In genomic region chr2:167859676-167860075, GRCh38 we compare ENCODE assay signal across 32 cellular contexts.
"Had no signal": no experiment of that assay in that cellular context is flagged by ENCODE, and none has a peak within 500 bp of the region (broad histone marks: within the 10 kb centered on the region; RNA-seq: fewer than 3 reads in every experiment).

No MANE protein-coding gene starts in this region.

- H3K9me3 Mint-ChIP-seq: activated CD4-positive, alpha-beta memory T cell treated with anti-CD3 and anti-CD28 coated beads, Interleukin-2, amount 10 ng/mL, durations not matched to agents 7 days and 5 days; activated CD4-positive, alpha-beta T cell treated with anti-CD3 and anti-CD28 coated beads, Interleukin-2, amount 10 ng/mL, durations not matched to agents 7 days and 5 days; activated naive CD4-positive, alpha-beta T cell treated with anti-CD3 and anti-CD28 coated beads, Interleukin-2, amount 10 ng/mL, durations not matched to agents 7 days and 5 days; activated naive CD4-positive, alpha-beta T cell treated with anti-CD3 and anti-CD28 coated beads, Interleukin-2, amount 50 U/mL, for 72 hours; activated naive CD8-positive, alpha-beta T cell treated with anti-CD3 and anti-CD28 coated beads, Interleukin-2, amount 10 ng/mL, durations not matched to agents 7 days and 5 days; activated T-cell treated with anti-CD3 and anti-CD28 coated beads, Interleukin-2, amount 50 U/mL, for 24 hours; activated T-cell treated with anti-CD3 and anti-CD28 coated beads, Interleukin-2, amount 50 U/mL, for 72 hours had no signal

- H3K36me3 ChIP-seq: ascending aorta, breast epithelium, cardiac muscle cell, colonic mucosa, esophagus squamous epithelium, gastroesophageal sphincter, heart right ventricle had no signal

- H3K36me3 Mint-ChIP-seq: activated naive CD4-positive, alpha-beta T cell treated with anti-CD3 and anti-CD28 coated beads, Interleukin-2, amount 10 ng/mL, durations not matched to agents 7 days and 5 days; activated naive CD4-positive, alpha-beta T cell treated with anti-CD3 and anti-CD28 coated beads, Interleukin-2, amount 50 U/mL, for 72 hours; activated naive CD8-positive, alpha-beta T cell treated with anti-CD3 and anti-CD28 coated beads, Interleukin-2, amount 10 ng/mL, durations not matched to agents 7 days and 5 days had no signal

- FAIRE-seq: endometrium, endothelial cell of umbilical vein had no signal

- H3K27me3 Mint-ChIP-seq: activated naive CD4-positive, alpha-beta T cell treated with anti-CD3 and anti-CD28 coated beads, Interleukin-2, amount 10 ng/mL, durations not matched to agents 7 days and 5 days; brain had no signal

- H3K9me3 ChIP-seq: ascending aorta, breast epithelium, colonic mucosa, esophagus squamous epithelium, gastroesophageal sphincter, heart right ventricle had no signal

- H3K27ac ChIP-seq: ascending aorta, breast epithelium, cardiac muscle cell, colonic mucosa, epithelial cell of prostate, esophagus squamous epithelium, gastroesophageal sphincter, heart right ventricle, VCaP had no signal

- H3K4me1 ChIP-seq: ascending aorta, breast epithelium, colonic mucosa, esophagus squamous epithelium, heart right ventricle had no signal

- H3K27me3 ChIP-seq: ascending aorta, breast epithelium, cardiac muscle cell, colonic mucosa, esophagus squamous epithelium, gastroesophageal sphincter, heart right ventricle had no signal

- DNase-seq: activated CD4-positive, alpha-beta memory T cell treated with anti-CD3 and anti-CD28 coated beads, Interleukin-2, amount 10 ng/mL, durations not matched to agents 7 days and 5 days; activated CD4-positive, alpha-beta T cell treated with anti-CD3 and anti-CD28 coated beads for 1 hour; activated CD4-positive, alpha-beta T cell treated with anti-CD3 and anti-CD28 coated beads for 4 hours; activated CD4-positive, alpha-beta T cell treated with anti-CD3 and anti-CD28 coated beads, Interleukin-2, amount 10 ng/mL, durations not matched to agents 7 days and 5 days; activated CD4-positive, alpha-beta T cell treated with anti-CD3 and anti-CD28 coated beads, Interleukin-2, amount 50 U/mL, for 4 hours; activated CD8-positive, alpha-beta memory T cell treated with anti-CD3 and anti-CD28 coated beads, Interleukin-2, amount 50 U/mL, for 48 hours; activated gamma-delta T cell; activated naive CD4-positive, alpha-beta T cell; activated naive CD4-positive, alpha-beta T cell treated with anti-CD3 and anti-CD28 coated beads, Interleukin-2, amount 10 ng/mL, durations not matched to agents 7 days and 5 days; activated naive CD8-positive, alpha-beta T cell treated with anti-CD3 and anti-CD28 coated beads, Interleukin-2, amount 10 ng/mL, durations not matched to agents 7 days and 5 days; activated T-cell treated with anti-CD3 and anti-CD28 coated beads for 4 hours; activated T-cell treated with anti-CD3 and anti-CD28 coated beads, Interleukin-2, amount 50 U/mL, for 24 hours; activated T-cell treated with anti-CD3 and anti-CD28 coated beads, Interleukin-2, amount 50 U/mL, for 72 hours; central memory CD4-positive, alpha-beta T cell; cerebellar nuclear complex; colonic mucosa; effector CD8-positive, alpha-beta T cell; esophagus squamous epithelium; foreskin melanocyte; heart right ventricle; T-helper 2 cell had no signal

- H3K4me3 Mint-ChIP-seq: activated CD4-positive, alpha-beta memory T cell treated with anti-CD3 and anti-CD28 coated beads, Interleukin-2, amount 10 ng/mL, durations not matched to agents 7 days and 5 days; activated CD4-positive, alpha-beta T cell treated with anti-CD3 and anti-CD28 coated beads, Interleukin-2, amount 10 ng/mL, durations not matched to agents 7 days and 5 days; activated naive CD4-positive, alpha-beta T cell treated with anti-CD3 and anti-CD28 coated beads, Interleukin-2, amount 10 ng/mL, durations not matched to agents 7 days and 5 days; activated naive CD8-positive, alpha-beta T cell treated with anti-CD3 and anti-CD28 coated beads, Interleukin-2, amount 10 ng/mL, durations not matched to agents 7 days and 5 days; activated T-cell treated with anti-CD3 and anti-CD28 coated beads, Interleukin-2, amount 50 U/mL, for 24 hours; activated T-cell treated with anti-CD3 and anti-CD28 coated beads, Interleukin-2, amount 50 U/mL, for 72 hours; brain; WTC11 had no signal

- H3K4me3 ChIP-seq: ascending aorta, breast epithelium, cardiac muscle cell, colonic mucosa, esophagus squamous epithelium, gastroesophageal sphincter, heart right ventricle had no signal

- H3K27ac Mint-ChIP-seq: activated CD4-positive, alpha-beta memory T cell treated with anti-CD3 and anti-CD28 coated beads, Interleukin-2, amount 10 ng/mL, durations not matched to agents 7 days and 5 days; activated CD4-positive, alpha-beta T cell treated with anti-CD3 and anti-CD28 coated beads, Interleukin-2, amount 10 ng/mL, durations not matched to agents 7 days and 5 days; activated naive CD4-positive, alpha-beta T cell treated with anti-CD3 and anti-CD28 coated beads, Interleukin-2, amount 10 ng/mL, durations not matched to agents 7 days and 5 days; activated naive CD4-positive, alpha-beta T cell treated with anti-CD3 and anti-CD28 coated beads, Interleukin-2, amount 50 U/mL, for 72 hours; activated naive CD8-positive, alpha-beta T cell treated with anti-CD3 and anti-CD28 coated beads, Interleukin-2, amount 10 ng/mL, durations not matched to agents 7 days and 5 days; activated T-cell treated with anti-CD3 and anti-CD28 coated beads, Interleukin-2, amount 50 U/mL, for 24 hours; activated T-cell treated with anti-CD3 and anti-CD28 coated beads, Interleukin-2, amount 50 U/mL, for 72 hours had no signal

- ATAC-seq: activated naive CD4-positive, alpha-beta T cell treated with anti-CD3 and anti-CD28 coated beads, Interleukin-2, amount 50 U/mL, for 72 hours; activated T-cell treated with anti-CD3 and anti-CD28 coated beads, Interleukin-2, amount 50 U/mL, for 72 hours; gastroesophageal sphincter; heart right ventricle; WTC11 had no signal
